Comparison of ENCODE assay signal across 8 cellular contexts in the genomic region with DNA sequence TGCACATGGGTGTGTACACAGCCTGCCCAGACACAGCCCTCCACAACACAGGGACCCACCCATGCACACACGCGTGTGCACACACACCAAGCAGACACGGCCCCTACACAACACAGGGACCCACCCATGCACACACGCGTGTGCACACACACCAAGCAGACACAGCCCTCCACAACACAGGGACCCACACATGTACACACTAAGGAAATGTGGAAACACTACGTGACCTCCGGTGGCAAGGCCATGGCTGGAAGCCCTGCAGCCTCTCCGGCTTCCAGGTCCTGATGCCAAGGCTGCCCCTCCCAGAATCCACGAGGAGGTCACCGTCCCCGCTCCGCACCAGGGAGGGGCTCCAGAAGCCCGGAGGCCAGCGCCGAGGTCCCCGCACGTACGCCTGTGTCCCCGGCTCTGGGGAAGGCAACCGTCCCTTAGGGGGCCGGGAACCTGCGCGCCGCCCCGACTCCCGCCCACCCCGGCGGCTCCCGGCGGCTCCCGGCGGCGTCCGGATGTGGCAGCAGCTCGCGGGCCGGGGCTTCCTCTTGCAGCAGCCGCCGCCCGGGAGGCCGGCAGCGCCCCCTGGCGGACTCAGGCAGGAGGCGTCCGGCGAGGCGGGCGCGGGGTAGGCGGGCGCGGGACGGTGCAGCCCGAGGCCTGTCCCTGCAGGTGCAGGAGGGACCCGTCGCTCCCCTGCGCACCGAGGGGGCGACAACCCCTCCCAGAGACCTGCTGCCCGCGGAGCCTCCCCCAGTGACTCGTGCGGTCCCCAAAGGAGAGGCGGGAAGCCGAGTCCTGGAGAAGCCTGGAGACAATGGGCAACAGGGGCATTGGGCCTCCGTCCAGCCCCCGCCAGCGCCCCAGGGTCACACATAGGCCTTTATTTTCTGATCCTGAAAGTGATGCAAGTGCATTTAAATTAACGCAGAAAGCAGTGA. TPM values are rescaled to one million over a fixed set of nuclear protein-coding genes. Genes with fewer than 3 reads are reported as not detected.
A peak's percentile ranks its signal among the peaks of the same experiment; 100 is the strongest.
DNase-seq lines count a peak whose midpoint lies in the region; ATAC-seq and TF ChIP-seq lines count a peak whose summit lies in the region.

No MANE protein-coding gene starts in this region.

- H3K36me3 Mint-ChIP-seq in activated naive CD4-positive, alpha-beta T cell treated with anti-CD3 and anti-CD28 coated beads, Interleukin-2, amount 50 U/mL, for 72 hours: peaks cover 0 to 4% of the 10 kb centered on the region in 2 donors
- no peaks in the 10 kb centered on the region for H3K36me3 Mint-ChIP-seq in type B pancreatic cell

- TF ChIP-seq CTCF in type B pancreatic cell (conservative IDR thresholded peaks at IDR 0.05): peak; percentile 98

- peaks cover 5% of the 10 kb centered on the region for H3K4me1 Mint-ChIP-seq in type B pancreatic cell (ENCODE audit: unreplicated experiment)

- H3K4me3 ChIP-seq in H7 (ENCODE audit: insufficient read depth, low read depth, low read length): peak overlapping the region; percentile 56

- peak overlapping the region; percentile 25 to 86 for H3K27ac Mint-ChIP-seq in activated naive CD4-positive, alpha-beta T cell treated with anti-CD3 and anti-CD28 coated beads, Interleukin-2, amount 50 U/mL, for 72 hours
- no peak overlapping the region for H3K27ac Mint-ChIP-seq in type B pancreatic cell

- H3K27me3 ChIP-seq in H7 (ENCODE audit: control insufficient read depth, insufficient read depth, low read length): no peaks in the 10 kb centered on the region

- H3K9me3 Mint-ChIP-seq in activated naive CD4-positive, alpha-beta T cell treated with anti-CD3 and anti-CD28 coated beads, Interleukin-2, amount 50 U/mL, for 72 hours: no peaks in the 10 kb centered on the region
- no peaks in the 10 kb centered on the region for H3K9me3 Mint-ChIP-seq in type B pancreatic cell

- H3K4me3 Mint-ChIP-seq in type B pancreatic cell: peak overlapping the region; percentile 92

- no peaks in the 10 kb centered on the region for H3K36me3 ChIP-seq in H7 (replicated peaks; ENCODE audit: control insufficient read depth, insufficient read depth, low read length)

- peak; percentile 97 for DNase-seq in GM03348 (ENCODE audit: low spot score)
- DNase-seq in H7: peak; percentile 98
- peak; percentile 89 for DNase-seq in LoVo (ENCODE audit: low spot score)
- peak; percentile 87 to 96 for DNase-seq in activated naive CD4-positive, alpha-beta T cell treated with anti-CD3 and anti-CD28 coated beads, Interleukin-2, amount 50 U/mL, for 72 hours (ENCODE audit: low spot score in 2 of 2)
- DNase-seq in cardiac septum (ENCODE audit: low spot score): peak; percentile 91
- peak; percentile 61 for DNase-seq in pons (ENCODE audit: low spot score)
- DNase-seq in type B pancreatic cell (ENCODE audit: extremely low spot score, unreplicated experiment): peak; percentile 92

- H3K27me3 Mint-ChIP-seq in type B pancreatic cell: no peaks in the 10 kb centered on the region

- ATAC-seq in SK-N-SH treated with all-trans-retinoic acid at 6 μM for 48 hours: peak; percentile 97
- peak; percentile 97 to 99 for ATAC-seq in activated naive CD4-positive, alpha-beta T cell treated with anti-CD3 and anti-CD28 coated beads, Interleukin-2, amount 50 U/mL, for 72 hours

- intact Hi-C loops in cardiac septum (cut with DNase I): loop anchor here (2.0 to 5.0 kb wide), 4 partner anchors 97 to 452 kb away; a partner anchor contains a TSS

TF ChIP-seq in SK-N-SH treated with all-trans-retinoic acid at 6 μM for 48 hours, 23 proteins besides CTCF, POLR2A, EP300 and RAD21:
- TF ChIP-seq ZFP30 (CRISPR knock-in tag; IDR thresholded peaks at IDR 0.05) (no peak), CSDC2 (CRISPR knock-in tag; IDR thresholded peaks at IDR 0.05) (no peak), ESRRG (CRISPR knock-in tag; IDR thresholded peaks at IDR 0.05) (no peak), BACH2 (CRISPR knock-in tag; IDR thresholded peaks at IDR 0.05; ENCODE audit: borderline replicate concordance) (no peak), ARNTL (CRISPR knock-in tag; IDR thresholded peaks at IDR 0.05; ENCODE audit: borderline replicate concordance, low read depth) (no peak), SNAI2 (CRISPR knock-in tag; IDR thresholded peaks at IDR 0.05) (no peak), ZNF70 (CRISPR knock-in tag; IDR thresholded peaks at IDR 0.05) (no peak), OSR1 (CRISPR knock-in tag; IDR thresholded peaks at IDR 0.05) (no peak), PPARA (CRISPR knock-in tag; IDR thresholded peaks at IDR 0.05; ENCODE audit: borderline replicate concordance) (no peak), TCF4 (CRISPR knock-in tag; IDR thresholded peaks at IDR 0.05; ENCODE audit: borderline replicate concordance) (no peak), ZNF565 (CRISPR knock-in tag; conservative IDR thresholded peaks at IDR 0.05; ENCODE audit: low read depth) (no peak)
- TF ChIP-seq, protein P1, sequence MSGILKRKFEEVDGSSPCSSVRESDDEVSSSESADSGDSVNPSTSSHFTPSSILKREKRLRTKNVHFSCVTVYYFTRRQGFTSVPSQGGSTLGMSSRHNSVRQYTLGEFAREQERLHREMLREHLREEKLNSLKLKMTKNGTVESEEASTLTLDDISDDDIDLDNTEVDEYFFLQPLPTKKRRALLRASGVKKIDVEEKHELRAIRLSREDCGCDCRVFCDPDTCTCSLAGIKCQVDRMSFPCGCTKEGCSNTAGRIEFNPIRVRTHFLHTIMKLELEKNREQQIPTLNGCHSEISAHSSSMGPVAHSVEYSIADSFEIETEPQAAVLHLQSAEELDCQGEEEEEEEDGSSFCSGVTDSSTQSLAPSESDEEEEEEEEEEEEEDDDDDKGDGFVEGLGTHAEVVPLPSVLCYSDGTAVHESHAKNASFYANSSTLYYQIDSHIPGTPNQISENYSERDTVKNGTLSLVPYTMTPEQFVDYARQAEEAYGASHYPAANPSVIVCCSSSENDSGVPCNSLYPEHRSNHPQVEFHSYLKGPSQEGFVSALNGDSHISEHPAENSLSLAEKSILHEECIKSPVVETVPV (CRISPR knock-in tag; IDR thresholded peaks at IDR 0.05): no peak
- TF ChIP-seq, protein P2, sequence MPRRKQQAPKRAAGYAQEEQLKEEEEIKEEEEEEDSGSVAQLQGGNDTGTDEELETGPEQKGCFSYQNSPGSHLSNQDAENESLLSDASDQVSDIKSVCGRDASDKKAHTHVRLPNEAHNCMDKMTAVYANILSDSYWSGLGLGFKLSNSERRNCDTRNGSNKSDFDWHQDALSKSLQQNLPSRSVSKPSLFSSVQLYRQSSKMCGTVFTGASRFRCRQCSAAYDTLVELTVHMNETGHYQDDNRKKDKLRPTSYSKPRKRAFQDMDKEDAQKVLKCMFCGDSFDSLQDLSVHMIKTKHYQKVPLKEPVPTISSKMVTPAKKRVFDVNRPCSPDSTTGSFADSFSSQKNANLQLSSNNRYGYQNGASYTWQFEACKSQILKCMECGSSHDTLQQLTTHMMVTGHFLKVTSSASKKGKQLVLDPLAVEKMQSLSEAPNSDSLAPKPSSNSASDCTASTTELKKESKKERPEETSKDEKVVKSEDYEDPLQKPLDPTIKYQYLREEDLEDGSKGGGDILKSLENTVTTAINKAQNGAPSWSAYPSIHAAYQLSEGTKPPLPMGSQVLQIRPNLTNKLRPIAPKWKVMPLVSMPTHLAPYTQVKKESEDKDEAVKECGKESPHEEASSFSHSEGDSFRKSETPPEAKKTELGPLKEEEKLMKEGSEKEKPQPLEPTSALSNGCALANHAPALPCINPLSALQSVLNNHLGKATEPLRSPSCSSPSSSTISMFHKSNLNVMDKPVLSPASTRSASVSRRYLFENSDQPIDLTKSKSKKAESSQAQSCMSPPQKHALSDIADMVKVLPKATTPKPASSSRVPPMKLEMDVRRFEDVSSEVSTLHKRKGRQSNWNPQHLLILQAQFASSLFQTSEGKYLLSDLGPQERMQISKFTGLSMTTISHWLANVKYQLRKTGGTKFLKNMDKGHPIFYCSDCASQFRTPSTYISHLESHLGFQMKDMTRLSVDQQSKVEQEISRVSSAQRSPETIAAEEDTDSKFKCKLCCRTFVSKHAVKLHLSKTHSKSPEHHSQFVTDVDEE (CRISPR knock-in tag; IDR thresholded peaks at IDR 0.05): no peak
- TF ChIP-seq, protein P3, sequence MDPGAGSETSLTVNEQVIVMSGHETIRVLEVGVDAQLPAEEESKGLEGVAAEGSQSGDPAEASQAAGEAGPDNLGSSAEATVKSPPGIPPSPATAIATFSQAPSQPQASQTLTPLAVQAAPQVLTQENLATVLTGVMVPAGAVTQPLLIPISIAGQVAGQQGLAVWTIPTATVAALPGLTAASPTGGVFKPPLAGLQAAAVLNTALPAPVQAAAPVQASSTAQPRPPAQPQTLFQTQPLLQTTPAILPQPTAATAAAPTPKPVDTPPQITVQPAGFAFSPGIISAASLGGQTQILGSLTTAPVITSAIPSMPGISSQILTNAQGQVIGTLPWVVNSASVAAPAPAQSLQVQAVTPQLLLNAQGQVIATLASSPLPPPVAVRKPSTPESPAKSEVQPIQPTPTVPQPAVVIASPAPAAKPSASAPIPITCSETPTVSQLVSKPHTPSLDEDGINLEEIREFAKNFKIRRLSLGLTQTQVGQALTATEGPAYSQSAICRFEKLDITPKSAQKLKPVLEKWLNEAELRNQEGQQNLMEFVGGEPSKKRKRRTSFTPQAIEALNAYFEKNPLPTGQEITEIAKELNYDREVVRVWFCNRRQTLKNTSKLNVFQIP (CRISPR knock-in tag; IDR thresholded peaks at IDR 0.05; ENCODE audit: borderline replicate concordance, low read depth): no peak

RNA-seq across cellular contexts. Expression of a gene that starts 29.9 kb away (rescaled TPM):
- 36.5 and 55.9 TPM in 2 replicates for total RNA-seq in H7 (2014; rRNA removed; shearing (Covaris generic))
- under 1 TPM in 1 of 2 donors, not detected in 1; 0.95 TPM for total RNA-seq in activated naive CD4-positive, alpha-beta T cell treated with anti-CD3 and anti-CD28 coated beads, Interleukin-2, amount 50 U/mL, for 72 hours
- 0.70 TPM for total RNA-seq in cardiac septum
- 19.0 and 22.4 TPM in 2 replicates for total RNA-seq in type B pancreatic cell (ENCODE audit: low replicate concordance)

RNA-seq across cellular contexts. Expression of a gene that starts 59.5 kb away (rescaled TPM):
- total RNA-seq in H7 (2014; rRNA removed; shearing (Covaris generic)): 0.89 and 1.4 TPM in 2 replicates
- total RNA-seq in activated naive CD4-positive, alpha-beta T cell treated with anti-CD3 and anti-CD28 coated beads, Interleukin-2, amount 50 U/mL, for 72 hours: under 1 TPM in 1 of 2 donors, not detected in 1; 0.19 TPM
- total RNA-seq in cardiac septum: 480 TPM
- 2.5 and 4.1 TPM in 2 replicates for total RNA-seq in type B pancreatic cell (ENCODE audit: low replicate concordance)

Comparison
In these comparisons a context has a peak if more than half of its experiments do, and no peak if none do; other contexts are left out.
1. Peak in every context shown above with its lines: DNase-seq, ATAC-seq and H3K4me3 ChIP-seq.
2. RNA of a gene that starts 29.9 kb away (total RNA-seq): 36.5 to 55.9 TPM in H7 and 19.0 to 22.4 TPM in type B pancreatic cell; 0.95 TPM in activated naive CD4-positive, alpha-beta T cell treated with anti-CD3 and anti-CD28 coated beads, Interleukin-2, amount 50 U/mL, for 72 hours and 0.70 TPM in cardiac septum (single experiment); every median in the first group is over 10 times any median in the second.
3. RNA of a gene that starts 59.5 kb away (total RNA-seq): 480 TPM in cardiac septum (single experiment); 2.5 to 4.1 TPM in type B pancreatic cell, 0.89 to 1.4 TPM in H7 and 0.19 TPM in activated naive CD4-positive, alpha-beta T cell treated with anti-CD3 and anti-CD28 coated beads, Interleukin-2, amount 50 U/mL, for 72 hours; every median in the first group is over 10 times any median in the second.